In the genomic region with DNA sequence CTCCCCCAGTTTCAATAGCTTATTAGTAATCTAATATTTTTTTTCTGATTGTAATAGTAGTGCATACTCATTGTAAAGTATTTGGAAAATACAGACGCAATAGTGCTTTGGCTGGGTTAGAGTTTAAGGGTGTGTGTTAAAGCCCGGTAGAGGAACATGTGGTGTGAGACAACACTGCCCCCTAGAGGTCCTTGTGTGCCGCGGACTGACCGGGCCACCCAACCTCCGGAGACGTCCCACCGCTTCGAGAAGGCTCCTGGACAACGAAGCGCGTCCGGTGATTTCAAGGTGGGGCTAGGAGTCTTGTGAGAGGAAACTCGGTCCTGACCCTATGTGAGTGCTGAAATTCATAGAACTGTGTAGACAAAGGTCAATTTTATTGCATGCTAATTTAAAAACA, we compare ENCODE assay signal across 8 cellular contexts.
DNase-seq lines count a peak whose midpoint lies in the region; ATAC-seq, FAIRE-seq and TF ChIP-seq lines count a peak whose summit lies in the region.
"Not testable (repeated sequence)": the region's sequence is repeated elsewhere in the genome, so short reads cannot be mapped to it uniquely, and the experiment has no call there.

No MANE protein-coding gene starts in this region.

- no CpG with 5 or more reads among the region's 14 CpGs for whole genome bisulfite sequencing in K562 (ENCODE audit: insufficient coverage, low coverage, missing lambda C conversion rate)
- WGBS in sigmoid colon, 2 donors = 1 to 2% methylated on average over 11 to 12 of the region's 14 CpGs

- in situ Hi-C loops in K562 (cut with MboI) = not testable (repeated sequence)

- TF ChIP-seq CTCF in BE2C (IDR thresholded peaks at IDR 0.05; ENCODE audit: low read depth, low read length); HCT116 (IDR thresholded peaks at IDR 0.05 in 2 of 3, conservative IDR thresholded peaks at IDR 0.05 in 1 of 3; ENCODE audit: borderline replicate concordance in 1 of 3, insufficient read depth in 1 of 3, low read depth in 2 of 3, low read length in 2 of 3); K562 (IDR thresholded peaks at IDR 0.05 in 2 of 3, conservative IDR thresholded peaks at IDR 0.05 in 1 of 3; ENCODE audit: insufficient read depth in 2 of 3, low read depth in 1 of 3, low read length in 3 of 3); kidney (IDR thresholded peaks at IDR 0.05; ENCODE audit: borderline replicate concordance, extremely low read depth, insufficient read depth); sigmoid colon (IDR thresholded peaks at IDR 0.05): not testable (repeated sequence)

- H3K4me2 ChIP-seq in HCT116 (ENCODE audit: low read length); K562 (ENCODE audit: insufficient read depth, low read length): not testable (repeated sequence)

- not testable (repeated sequence) for H3K4me1 ChIP-seq in BE2C; HCT116 (ENCODE audit: control insufficient read depth in 1 of 2, insufficient read depth in 2 of 2, low read length in 2 of 2); K562 (replicated peaks in 1 of 2; ENCODE audit: control insufficient read depth in 2 of 2, insufficient read depth in 2 of 2, low read length in 2 of 2); kidney (ENCODE audit: control insufficient read depth in 1 of 2, insufficient read depth in 1 of 2, low read depth in 1 of 2, low read length in 2 of 2); sigmoid colon

- intact Hi-C loops in HCT116 (cut with micrococcal nuclease); K562 (cut with micrococcal nuclease); kidney (cut with DNase I); sigmoid colon (cut with DNase I): not testable (repeated sequence)

- peak; percentile 89 for ATAC-seq in GM19351 (IDR thresholded peaks at IDR 0.05; ENCODE audit: unreplicated experiment)
- ATAC-seq in HCT116 = peak; percentile 100
- ATAC-seq in HG03354 (IDR thresholded peaks at IDR 0.05; ENCODE audit: poor library complexity, severe bottlenecking, unreplicated experiment) = peak; percentile 91
- peak; percentile 91 for ATAC-seq in K562

- H3K79me2 ChIP-seq in HCT116 (ENCODE audit: insufficient read depth, low read length); K562 (ENCODE audit: control insufficient read depth, insufficient read depth, low read length): not testable (repeated sequence)

- not testable (repeated sequence) for H3K27me3 ChIP-seq in BE2C; HCT116 (ENCODE audit: insufficient read depth, low read length); K562 (ENCODE audit: control insufficient read depth in 2 of 2, insufficient read depth in 2 of 2, low read length in 2 of 2); sigmoid colon

- not testable (repeated sequence) for H4K20me1 ChIP-seq in HCT116 (ENCODE audit: insufficient read depth); K562 (replicated peaks; ENCODE audit: control insufficient read depth, insufficient read depth, low read length)

- DNase-seq in BE2C (peak; percentile 51), kidney (peak; percentile 45), sigmoid colon (peak; percentile 35)
- not testable (repeated sequence) for DNase-seq in HCT116 (ENCODE audit: low read depth, low spot score); K562 (ENCODE audit: extremely low read depth in 1 of 4, low spot score in 3 of 4)
- DNase-seq in activated CD4-positive, alpha-beta T cell treated with anti-CD3 and anti-CD28 coated beads for 48 hours = peak; percentile 18

- TF ChIP-seq POLR2A in HCT116 (IDR thresholded peaks at IDR 0.05; ENCODE audit: borderline replicate concordance, extremely low read depth, insufficient read depth, insufficient read length); K562 (conservative IDR thresholded peaks at IDR 0.05); sigmoid colon (IDR thresholded peaks at IDR 0.05): not testable (repeated sequence)

- CTCF ChIA-PET in HCT116 (lab: Charles Lee); K562 (lab: Yijun Ruan, JAX; ENCODE audit: low intra/inter-chr PET ratio): not testable (repeated sequence)

- TF ChIP-seq EP300 in K562 (IDR thresholded peaks at IDR 0.05; ENCODE audit: low read length); sigmoid colon (IDR thresholded peaks at IDR 0.05): not testable (repeated sequence)

- not testable (repeated sequence) for FAIRE-seq in K562 (lab: Jason Lieb, UNC)
- FAIRE-seq in kidney (lab: Jason Lieb, UNC) = peak; percentile 15

- TF ChIP-seq RAD21 in HCT116 (IDR thresholded peaks at IDR 0.05; ENCODE audit: low read depth) = peak; percentile 18
- TF ChIP-seq RAD21 in K562 (CRISPR knock-in tag; conservative IDR thresholded peaks at IDR 0.05 in 1 of 2, IDR thresholded peaks at IDR 0.05 in 1 of 2) = not testable (repeated sequence)

- not testable (repeated sequence) for H3K9me3 ChIP-seq in BE2C; HCT116 (ENCODE audit: control insufficient read depth in 1 of 2, insufficient read depth in 1 of 2, low read depth in 1 of 2, low read length in 2 of 2); K562 (replicated peaks; ENCODE audit: control insufficient read depth, insufficient read depth, low read depth, low read length); kidney (ENCODE audit: control insufficient read depth in 1 of 2, low read length in 2 of 2); sigmoid colon

- POLR2A ChIA-PET in HCT116 (lab: Charles Lee); K562 (lab: Yijun Ruan, JAX): not testable (repeated sequence)

- not testable (repeated sequence) for H3K9me1 ChIP-seq in K562 (ENCODE audit: control insufficient read depth, insufficient read depth, low read length)

- not testable (repeated sequence) for H3K9me2 ChIP-seq in HCT116 (ENCODE audit: insufficient read depth)

- H3K9ac ChIP-seq in HCT116 (ENCODE audit: low read length); K562 (ENCODE audit: insufficient read depth in 1 of 2, low read depth in 2 of 2, low read length in 2 of 2); kidney (ENCODE audit: low read length in 2 of 2): not testable (repeated sequence)

- H3K27ac ChIP-seq in HCT116 (ENCODE audit: low read depth, low read length); K562 (ENCODE audit: extremely low read depth, low read depth, low read length); kidney (ENCODE audit: low read depth in 2 of 2, low read length in 2 of 2); sigmoid colon: not testable (repeated sequence)

- H2AFZ ChIP-seq in HCT116 (ENCODE audit: low read depth, low read length, poor library complexity, severe bottlenecking); K562 (ENCODE audit: low read depth, low read length): not testable (repeated sequence)

- RAD21 ChIA-PET in HCT116 (lab: Charles Lee; ENCODE audit: low non-redundant PET in 1 of 2, low total read pairs in 2 of 2, uncharacterized antibody in 2 of 2, unreplicated experiment in 2 of 2) = not testable (repeated sequence)

- H3K36me3 ChIP-seq in BE2C; HCT116 (ENCODE audit: control insufficient read depth in 1 of 2, insufficient read depth in 2 of 2, low read length in 2 of 2); K562 (ENCODE audit: control insufficient read depth, insufficient read depth, low read length); kidney (ENCODE audit: control insufficient read depth in 1 of 2, insufficient read depth in 2 of 2, low read length in 2 of 2); sigmoid colon: not testable (repeated sequence)

- not testable (repeated sequence) for H3K4me3 ChIP-seq in BE2C (ENCODE audit: low read depth, low read length); HCT116 (replicated peaks in 1 of 2; ENCODE audit: low read depth in 1 of 2, low read length in 2 of 2); K562; kidney (ENCODE audit: low read length in 2 of 2); sigmoid colon

- not testable (repeated sequence) for BruUV-seq in HCT116 (replicated peaks; lab: Mats Ljungman, UMichigan); K562 (replicated peaks; lab: Mats Ljungman, UMichigan)
